Comparison of ENCODE assay signal across 8 cellular contexts in genomic region chrX:119685225-119686066, GRCh38. TPM values are rescaled to one million over a fixed set of nuclear protein-coding genes. Genes with fewer than 3 reads are reported as not detected.
DNase-seq lines count a peak whose midpoint lies in the region; ATAC-seq and TF ChIP-seq lines count a peak whose summit lies in the region.

No MANE protein-coding gene starts in this region.

- no peaks in the 10 kb centered on the region for H3K27me3 Mint-ChIP-seq in activated naive CD4-positive, alpha-beta T cell treated with anti-CD3 and anti-CD28 coated beads, Interleukin-2, amount 50 U/mL, for 24 hours

- H3K27ac Mint-ChIP-seq in activated naive CD4-positive, alpha-beta T cell treated with anti-CD3 and anti-CD28 coated beads, Interleukin-2, amount 50 U/mL, for 24 hours, result peak overlapping the region; percentile 98

- CTCF ChIA-PET in GM10248 (lab: Yijun Ruan, JAX), result interaction anchor here (0.9 to 2.5 kb wide), 4 partner anchors 9 to 44 kb away, joined by 3 to 5 read pairs (median 3); no protein-coding TSS in a partner anchor

- no peak for TF ChIP-seq POLR2A in tibial nerve (IDR thresholded peaks at IDR 0.05)

- H3K27me3 ChIP-seq in lung (ENCODE audit: control insufficient read depth, insufficient read depth) (no peaks in the 10 kb centered on the region), tibial nerve (no peaks in the 10 kb centered on the region)

- ATAC-seq in GM21576 (IDR thresholded peaks at IDR 0.05; ENCODE audit: unreplicated experiment) (peak; percentile 39), lung (ENCODE audit: insufficient read depth, low FRiP score) (peak; percentile 37)

- POLR2A ChIA-PET in GM10248 (lab: Yijun Ruan, JAX), result interaction anchor here (0.8 to 1.4 kb wide), 3 partner anchors 24 to 106 kb away, joined by 3 to 6 read pairs (median 4); partner anchors contain the start of gene RPL39

- H3K4me3 Mint-ChIP-seq in activated naive CD4-positive, alpha-beta T cell treated with anti-CD3 and anti-CD28 coated beads, Interleukin-2, amount 50 U/mL, for 24 hours, result peak overlapping the region; percentile 92

- H3K27ac ChIP-seq in lung (ENCODE audit: low read depth in 1 of 2, low read length in 1 of 2) (peak overlapping the region; percentile 56 to 93), tibial nerve (peak overlapping the region; percentile 74 to 86 (median 80))

- no peaks in the 10 kb centered on the region for H3K9me3 Mint-ChIP-seq in activated naive CD4-positive, alpha-beta T cell treated with anti-CD3 and anti-CD28 coated beads, Interleukin-2, amount 50 U/mL, for 24 hours

- H3K4me3 ChIP-seq in lung (no peak overlapping the region), tibial nerve (no peak overlapping the region)

- H3K9me3 ChIP-seq in lung (ENCODE audit: control insufficient read depth in 2 of 2, insufficient read depth in 1 of 2, low read length in 1 of 2), result peaks cover 0 to 2% of the 10 kb centered on the region in 2 donors
- no peaks in the 10 kb centered on the region for H3K9me3 ChIP-seq in tibial nerve

- peaks cover 5% of the 10 kb centered on the region for H3K36me3 Mint-ChIP-seq in activated naive CD4-positive, alpha-beta T cell treated with anti-CD3 and anti-CD28 coated beads, Interleukin-2, amount 50 U/mL, for 24 hours

- peaks cover 63% of the 10 kb centered on the region for H3K4me1 Mint-ChIP-seq in activated naive CD4-positive, alpha-beta T cell treated with anti-CD3 and anti-CD28 coated beads, Interleukin-2, amount 50 U/mL, for 24 hours

- DNase-seq in GM10248 (ENCODE audit: extremely low spot score), result peak; percentile 39
- DNase-seq in NCI-H2227 treated with DMSO at 0.1 percent for 48 hours (lab: John Stamatoyannopoulos, UW), result peak; percentile 80
- DNase-seq in lung (ENCODE audit: low spot score), result no peak
- DNase-seq in tibial nerve (ENCODE audit: low spot score in 2 of 2), result peak in 1 of 2 donors; percentile 27
- DNase-seq in islet precursor cell, result no peak
- no peak for DNase-seq in DMS153 treated with DMSO at 0.1 percent for 48 hours (lab: John Stamatoyannopoulos, UW; ENCODE audit: unreplicated experiment)

- H3K4me1 ChIP-seq in lung (ENCODE audit: control insufficient read depth in 2 of 2, insufficient read depth in 2 of 2, low read length in 2 of 2) (peaks cover 0 to 1% of the 10 kb centered on the region in 2 donors), tibial nerve (peaks cover 0 to 8% (median 3%) of the 10 kb centered on the region in 4 donors)

- WGBS in lung, 2 donors, result 10 to 38% methylated on average over 15 of the region's 15 CpGs
- 40 to 47% methylated on average over 15 of the region's 15 CpGs for WGBS in tibial nerve, 2 donors

- TF ChIP-seq CTCF in GM10248 (IDR thresholded peaks at IDR 0.05; ENCODE audit: control extremely low read depth, extremely low read depth, low read depth, missing control alignments) (no peak), lung (IDR thresholded peaks at IDR 0.05; ENCODE audit: control extremely low read depth, extremely low read depth) (no peak), tibial nerve (IDR thresholded peaks at IDR 0.05) (no peak)

- H3K36me3 ChIP-seq in lung (ENCODE audit: control insufficient read depth in 2 of 2, insufficient read depth in 2 of 2, low read length in 2 of 2) (no peaks in the 10 kb centered on the region), tibial nerve (no peaks in the 10 kb centered on the region)

- TF ChIP-seq EP300 in tibial nerve (IDR thresholded peaks at IDR 0.05), result peak; percentile 37 to 57

RNA-seq across cellular contexts. Expression of gene SEPTIN6, which starts 7.5 kb away (rescaled TPM):
- total RNA-seq in lung, result 10 to 100 TPM; 21.7 to 25.8 TPM
- 10 to 100 TPM in 1 of 2 donors, 1 to 10 TPM in 1; 6.2 to 13.5 TPM for polyA plus RNA-seq in lung
- total RNA-seq in tibial nerve, result 10 to 100 TPM; 18.8 to 35.8 (median 29.7) TPM

Comparison
In these comparisons a context has a peak if more than half of its experiments do, and no peak if none do; other contexts are left out.
1. DNase-seq: peak in GM10248 (single experiment) and NCI-H2227 treated with DMSO at 0.1 percent for 48 hours (single experiment); none in lung (single experiment), islet precursor cell (single experiment) and DMS153 treated with DMSO at 0.1 percent for 48 hours (single experiment).